ENCODE assay signal across 3 cellular contexts in the genomic region with DNA sequence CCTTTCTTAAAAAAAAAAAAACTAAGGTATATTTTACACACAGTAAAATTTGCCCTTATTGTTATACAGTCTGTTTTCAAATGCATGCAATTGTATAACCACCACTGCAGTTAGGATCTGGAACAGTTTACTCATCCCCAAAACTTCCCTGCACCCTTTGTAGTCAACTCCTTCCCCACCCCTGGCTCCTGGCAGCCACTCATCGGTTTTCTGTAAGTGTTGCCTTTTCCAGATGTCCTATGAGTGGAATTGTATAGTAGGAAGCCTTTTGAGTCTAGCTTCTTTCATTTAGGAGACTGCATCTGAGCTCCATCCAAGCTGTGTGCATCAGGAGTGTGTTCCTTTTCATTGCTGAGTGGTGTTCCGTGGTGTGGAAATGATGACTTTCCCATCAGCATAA. TPM values are rescaled to one million over a fixed set of nuclear protein-coding genes. Genes with fewer than 3 reads are reported as not detected.
"Had no signal": no experiment of that assay in that cellular context is flagged by ENCODE, and none has a peak within 500 bp of the region (broad histone marks: within the 10 kb centered on the region; RNA-seq: fewer than 3 reads in every experiment).

No MANE protein-coding gene starts in this region.

RNA-seq across cellular contexts. Expression of a gene that starts 9.7 kb away (rescaled TPM):
- total RNA-seq: natural killer cell treated with Interleukin-12 subunit alpha and Interleukin-12 subunit beta and Interleukin-15 and Interleukin-18, amount 100 ng/mL, for 72 hours had no signal
- polyA plus RNA-seq: immature natural killer cell; naive thymus-derived CD4-positive, alpha-beta T cell had no signal
